ENCODE assay signal across 15 cellular contexts in genomic region chr10:73666153-73666809, GRCh38. TPM values are rescaled to one million over a fixed set of nuclear protein-coding genes. Genes with fewer than 3 reads are reported as not detected.
"Had no signal": no experiment of that assay in that cellular context is flagged by ENCODE, and none has a peak within 500 bp of the region (broad histone marks: within the 10 kb centered on the region; RNA-seq: fewer than 3 reads in every experiment).

No MANE protein-coding gene starts in this region.

RNA-seq across cellular contexts. Expression of gene SYNPO2L, which starts 10.5 kb away (rescaled TPM):
- total RNA-seq: ascending aorta, bronchial epithelial cell, frontal cortex, hepatocyte, lung microvascular endothelial cell, natural killer cell, renal cortical epithelial cell, sciatic nerve, smooth muscle cell had no signal
- polyA plus RNA-seq: hepatocyte, immature natural killer cell had no signal

RNA-seq across cellular contexts. Expression of gene MYOZ1, which starts 25.0 kb away (rescaled TPM):
- total RNA-seq: activated CD8-positive, alpha-beta T cell treated with anti-CD3 and anti-CD28 coated beads, Interleukin-2, amount 10 ng/mL, durations not matched to agents 7 days and 5 days; activated T-helper 1 cell treated with anti-CD3 and anti-CD28 coated beads, Interleukin-12 subunit alpha, Interleukin-12 subunit beta, Interleukin-2, Interleukin-4 antibody, amounts not matched to agents 30 ng/mL and 10 ng/mL and 1 ng/mL, durations not matched to agents 14 hours and 24 hours and 36 hours; bronchial epithelial cell; colonic mucosa; lung microvascular endothelial cell; natural killer cell; osteoblast; vagina had no signal
- polyA plus RNA-seq: immature natural killer cell had no signal
